Comparison of ENCODE assay signal across 9 cellular contexts in the genomic region with DNA sequence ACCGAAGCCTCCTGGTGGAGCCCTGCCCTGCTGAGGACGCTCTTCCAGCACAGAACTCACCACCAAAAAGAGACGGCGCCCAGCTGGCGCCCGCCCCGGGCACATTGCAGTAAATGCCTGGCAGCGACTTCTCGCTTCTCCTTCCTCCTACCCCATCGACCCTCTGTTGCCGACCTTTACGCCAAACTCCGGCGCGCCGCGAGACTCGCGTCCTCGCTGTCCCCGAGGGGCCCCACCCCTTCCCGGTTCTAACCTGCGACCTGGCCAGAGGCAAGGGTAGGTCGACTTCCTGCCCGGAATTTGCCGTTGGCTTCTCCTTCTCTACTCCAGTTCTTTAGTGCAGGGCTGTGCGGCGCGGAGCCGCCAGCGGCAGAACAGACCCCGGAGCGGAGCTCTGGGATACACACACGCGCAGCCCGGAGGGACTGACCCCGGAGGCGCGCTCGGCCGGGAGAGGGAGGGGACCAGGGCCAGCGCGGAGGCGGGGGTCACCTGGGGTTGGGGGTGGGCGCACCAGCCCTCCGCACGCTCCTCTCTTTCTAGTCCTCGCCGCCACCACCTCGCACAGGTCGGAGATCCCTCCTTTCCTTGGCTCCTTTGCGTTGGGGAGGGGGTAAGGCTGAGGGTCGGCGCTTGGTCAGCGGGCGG.
DNase-seq lines count a peak whose midpoint lies in the region; ATAC-seq and TF ChIP-seq lines count a peak whose summit lies in the region.
"Had no signal": no experiment of that assay in that cellular context is flagged by ENCODE, and none has a peak within 500 bp of the region (broad histone marks: within the 10 kb centered on the region; RNA-seq: fewer than 3 reads in every experiment).

No MANE protein-coding gene starts in this region.

- intact Hi-C loops in lower lobe of right lung (cut with DNase I) (no loop called here), tibial artery (cut with DNase I; ENCODE audit: low total_unique reads) (no loop called here)

- H3K27ac ChIP-seq in caudate nucleus (ENCODE audit: low read depth, low read length) (no peak overlapping the region), lower lobe of right lung (no peak overlapping the region), tibial artery (peak overlapping the region; percentile 72 to 82)

- ATAC-seq in lower lobe of right lung: peak; percentile 56 to 71
- ATAC-seq in GM18867 (IDR thresholded peaks at IDR 0.05; ENCODE audit: unreplicated experiment): no peak

- H3K9me3 ChIP-seq in lower lobe of right lung (no peaks in the 10 kb centered on the region), tibial artery (no peaks in the 10 kb centered on the region)

- H3K4me3 ChIP-seq in lower lobe of right lung (peak overlapping the region; percentile 53), tibial artery (peak overlapping the region; percentile 68 to 84)

- H3K27me3 ChIP-seq in lower lobe of right lung (ENCODE audit: low read depth) (peaks cover 38% of the 10 kb centered on the region), tibial artery (no peaks in the 10 kb centered on the region)

- DNase-seq in NCI-H2196 (lab: John Stamatoyannopoulos, UW; ENCODE audit: unreplicated experiment) (peak; percentile 16), NCI-H2196 treated with DMSO at 0.1 percent for 48 hours (lab: John Stamatoyannopoulos, UW; ENCODE audit: unreplicated experiment) (no peak), caudate nucleus (lab: John Stamatoyannopoulos, UW) (peak in 42 of 61 donors; percentile 3 to 68 (median 20)), lower lobe of right lung (peak; percentile 46), tibial artery (peak; percentile 23 to 71), NCI-H2107 treated with DMSO at 0.1 percent for 48 hours (lab: John Stamatoyannopoulos, UW; ENCODE audit: unreplicated experiment) (no peak), KG1 (lab: John Stamatoyannopoulos, UW) (no peak)
- DNase-seq: activated CD4-positive, CD25-positive, alpha-beta regulatory T cell had no signal

- H3K4me1 ChIP-seq in lower lobe of right lung: peaks cover 7% of the 10 kb centered on the region
- peaks cover 0 to 21% (median 5%) of the 10 kb centered on the region in 4 donors for H3K4me1 ChIP-seq in tibial artery

- no peak for TF ChIP-seq CTCF in lower lobe of right lung (IDR thresholded peaks at IDR 0.05)
- no peak for TF ChIP-seq CTCF in tibial artery (IDR thresholded peaks at IDR 0.05)

- no peaks in the 10 kb centered on the region for H3K36me3 ChIP-seq in lower lobe of right lung
- H3K36me3 ChIP-seq in tibial artery: no peaks in the 10 kb centered on the region

Comparison
In these comparisons a context has a peak if more than half of its experiments do, and no peak if none do; other contexts are left out.
1. DNase-seq: peak in NCI-H2196 (single experiment), caudate nucleus (42 of 61), lower lobe of right lung (single experiment) and tibial artery (2 of 2); none in NCI-H2196 treated with DMSO at 0.1 percent for 48 hours (single experiment), NCI-H2107 treated with DMSO at 0.1 percent for 48 hours (single experiment) and KG1 (single experiment).
2. H3K27ac ChIP-seq: peak in tibial artery (2 of 2); none in caudate nucleus (single experiment) and lower lobe of right lung (single experiment).